In the genomic region with DNA sequence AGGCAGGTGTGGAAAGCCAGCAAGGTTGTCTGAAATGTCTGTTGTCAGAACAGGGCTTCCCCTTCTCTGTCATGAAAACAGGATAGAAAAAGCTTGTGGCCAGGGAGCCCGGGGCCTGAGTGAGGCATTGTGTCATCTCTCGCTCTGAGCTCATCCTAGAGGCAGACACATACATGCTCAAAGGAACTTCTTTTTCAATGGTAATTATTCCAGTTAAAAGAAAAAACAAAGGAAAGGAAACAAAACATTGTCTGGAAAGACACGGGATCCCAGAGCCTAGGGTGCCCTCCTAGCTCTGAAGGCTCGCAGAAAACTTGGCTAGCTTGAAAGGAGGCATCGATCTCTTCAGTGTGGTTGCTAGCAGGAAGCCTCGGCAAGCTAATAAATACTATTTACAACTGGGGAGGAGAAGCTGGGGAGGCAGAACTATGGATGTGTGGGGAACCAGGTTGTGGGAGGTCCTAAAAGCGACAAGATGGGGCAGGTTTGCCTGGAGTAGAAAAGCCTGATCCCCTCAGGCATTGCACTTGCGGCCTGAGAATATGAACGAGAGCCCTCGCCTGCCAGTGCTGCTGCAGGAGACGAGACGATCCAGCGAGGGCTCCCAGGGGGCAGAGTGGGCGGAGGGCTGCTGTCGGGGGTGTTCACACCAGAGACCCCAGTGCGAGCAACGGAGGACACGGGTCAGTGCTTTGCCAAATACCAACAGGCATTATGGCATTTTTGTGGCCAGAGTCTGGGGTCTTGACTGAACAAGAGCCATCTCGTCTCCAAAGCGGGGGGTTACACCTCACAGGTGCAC, we compare ENCODE assay signal across 11 cellular contexts. TPM values are rescaled to one million over a fixed set of nuclear protein-coding genes. Genes with fewer than 3 reads are reported as not detected.
DNase-seq lines count a peak whose midpoint lies in the region; ATAC-seq, FAIRE-seq and TF ChIP-seq lines count a peak whose summit lies in the region.
"Had no signal": no experiment of that assay in that cellular context is flagged by ENCODE, and none has a peak within 500 bp of the region (broad histone marks: within the 10 kb centered on the region; RNA-seq: fewer than 3 reads in every experiment).

No MANE protein-coding gene starts in this region.

- H3K4me3 Mint-ChIP-seq in activated naive CD4-positive, alpha-beta T cell treated with anti-CD3 and anti-CD28 coated beads for 36 hours = no peak overlapping the region
- no peak overlapping the region for H3K4me3 Mint-ChIP-seq in activated naive CD8-positive, alpha-beta T cell treated with anti-CD3 and anti-CD28 coated beads for 36 hours
- H3K4me3 Mint-ChIP-seq in glutamatergic neuron (ENCODE audit: unreplicated experiment) = no peak overlapping the region
- H3K4me3 Mint-ChIP-seq: activated naive CD4-positive, alpha-beta T cell treated with anti-CD3 and anti-CD28 coated beads, Interleukin-2, amount 50 U/mL, for 24 hours had no signal

- CTCF ChIA-PET in activated naive CD4-positive, alpha-beta T cell treated with anti-CD3 and anti-CD28 coated beads for 36 hours (lab: Charles Lee) = interaction anchor here (0.6 to 1.0 kb wide), 2 partner anchors 23 to 122 kb away, joined by 3 read pairs; partner anchors contain the start of gene CREB3L2

- FAIRE-seq in GM12891 (lab: Jason Lieb, UNC) = no peak

- peaks cover 51% of the 10 kb centered on the region for H3K36me3 Mint-ChIP-seq in activated naive CD4-positive, alpha-beta T cell treated with anti-CD3 and anti-CD28 coated beads for 36 hours (ENCODE audit: low read depth)
- H3K36me3 Mint-ChIP-seq in activated naive CD8-positive, alpha-beta T cell treated with anti-CD3 and anti-CD28 coated beads for 36 hours = peaks cover 46% of the 10 kb centered on the region
- peaks cover 9% of the 10 kb centered on the region for H3K36me3 Mint-ChIP-seq in glutamatergic neuron (ENCODE audit: unreplicated experiment)

- no peak for TF ChIP-seq POLR2A in GM12891 (IDR thresholded peaks at IDR 0.05; ENCODE audit: low read depth, low read length)

- no peaks in the 10 kb centered on the region for H3K9me3 Mint-ChIP-seq in activated naive CD4-positive, alpha-beta T cell treated with anti-CD3 and anti-CD28 coated beads for 36 hours
- no peaks in the 10 kb centered on the region for H3K9me3 Mint-ChIP-seq in activated naive CD8-positive, alpha-beta T cell treated with anti-CD3 and anti-CD28 coated beads for 36 hours
- H3K9me3 Mint-ChIP-seq in glutamatergic neuron (ENCODE audit: unreplicated experiment) = peaks cover 2% of the 10 kb centered on the region
- H3K9me3 Mint-ChIP-seq: activated naive CD4-positive, alpha-beta T cell treated with anti-CD3 and anti-CD28 coated beads, Interleukin-2, amount 50 U/mL, for 24 hours had no signal

- H3K27me3 ChIP-seq in thoracic aorta (replicated peaks; ENCODE audit: insufficient read depth) = no peaks in the 10 kb centered on the region

- H3K4me3 ChIP-seq in thoracic aorta = no peak overlapping the region
- H3K4me3 ChIP-seq: SK-N-MC had no signal

- intact Hi-C loops in activated naive CD4-positive, alpha-beta T cell treated with anti-CD3 and anti-CD28 coated beads for 36 hours (cut with micrococcal nuclease) = loop anchor here (2.0 kb wide), 1 partner anchor 15 kb away; no protein-coding TSS in a partner anchor

- no peaks in the 10 kb centered on the region for H3K9me3 ChIP-seq in thoracic aorta

- H3K36me3 ChIP-seq in thoracic aorta = peaks cover 50% of the 10 kb centered on the region

- H3K4me1 ChIP-seq in thoracic aorta (ENCODE audit: control insufficient read depth in 1 of 2, low read depth in 2 of 2) = peaks cover 38 to 67% of the 10 kb centered on the region in 2 donors

- TF ChIP-seq CTCF in thoracic aorta (IDR thresholded peaks at IDR 0.05) = no peak
- TF ChIP-seq CTCF in glutamatergic neuron (IDR thresholded peaks at IDR 0.05; ENCODE audit: partially characterized antibody, unreplicated experiment) = no peak

- no peak overlapping the region for H3K27ac Mint-ChIP-seq in activated naive CD4-positive, alpha-beta T cell treated with anti-CD3 and anti-CD28 coated beads for 36 hours
- H3K27ac Mint-ChIP-seq in activated naive CD8-positive, alpha-beta T cell treated with anti-CD3 and anti-CD28 coated beads for 36 hours = peak overlapping the region; percentile 79
- H3K27ac Mint-ChIP-seq in glutamatergic neuron (ENCODE audit: unreplicated experiment) = no peak overlapping the region
- H3K27ac Mint-ChIP-seq: activated naive CD4-positive, alpha-beta T cell treated with anti-CD3 and anti-CD28 coated beads, Interleukin-2, amount 50 U/mL, for 24 hours had no signal

- H3K4me1 Mint-ChIP-seq in activated naive CD4-positive, alpha-beta T cell treated with anti-CD3 and anti-CD28 coated beads for 36 hours (ENCODE audit: low read depth) = peaks cover 9% of the 10 kb centered on the region
- peaks cover 9% of the 10 kb centered on the region for H3K4me1 Mint-ChIP-seq in activated naive CD8-positive, alpha-beta T cell treated with anti-CD3 and anti-CD28 coated beads for 36 hours
- peaks cover 17% of the 10 kb centered on the region for H3K4me1 Mint-ChIP-seq in glutamatergic neuron (ENCODE audit: low read depth, unreplicated experiment)
- H3K4me1 Mint-ChIP-seq: activated naive CD4-positive, alpha-beta T cell treated with anti-CD3 and anti-CD28 coated beads, Interleukin-2, amount 50 U/mL, for 24 hours had no signal

- DNase-seq in activated naive CD4-positive, alpha-beta T cell treated with anti-CD3 and anti-CD28 coated beads for 36 hours = peak; percentile 36
- no peak for DNase-seq in activated naive CD4-positive, alpha-beta T cell treated with Interleukin-2 at 50 U/mL for 16 hours
- no peak for DNase-seq in activated naive CD8-positive, alpha-beta T cell treated with anti-CD3 and anti-CD28 coated beads for 36 hours
- DNase-seq in iPS-NIHi11 (ENCODE audit: low spot score) (peak; percentile 57), thoracic aorta (ENCODE audit: low spot score) (no peak), GM12891 (ENCODE audit: insufficient read length, low spot score) (no peak), medulla oblongata (ENCODE audit: extremely low spot score) (no peak), glutamatergic neuron (no peak)
- DNase-seq: islet precursor cell had no signal

- no peaks in the 10 kb centered on the region for H3K27me3 Mint-ChIP-seq in activated naive CD4-positive, alpha-beta T cell treated with anti-CD3 and anti-CD28 coated beads for 36 hours (ENCODE audit: low read depth)
- H3K27me3 Mint-ChIP-seq in activated naive CD8-positive, alpha-beta T cell treated with anti-CD3 and anti-CD28 coated beads for 36 hours = no peaks in the 10 kb centered on the region
- no peaks in the 10 kb centered on the region for H3K27me3 Mint-ChIP-seq in glutamatergic neuron (ENCODE audit: unreplicated experiment)
- H3K27me3 Mint-ChIP-seq: activated naive CD4-positive, alpha-beta T cell treated with anti-CD3 and anti-CD28 coated beads, Interleukin-2, amount 50 U/mL, for 24 hours had no signal

- peak overlapping the region; percentile 62 to 65 for H3K27ac ChIP-seq in thoracic aorta
- H3K27ac ChIP-seq: SK-N-MC had no signal

- no peak for ATAC-seq in thoracic aorta (ENCODE audit: insufficient number of reproducible peaks, low FRiP score, low read depth)

TF ChIP-seq in GM12891, 5 proteins besides CTCF, POLR2A, EP300 and RAD21:
- TF ChIP-seq TAF1 (IDR thresholded peaks at IDR 0.05; ENCODE audit: low read depth, low read length) (no peak), SPI1 (IDR thresholded peaks at IDR 0.05; ENCODE audit: low read depth, low read length) (no peak), POU2F2 (IDR thresholded peaks at IDR 0.05; ENCODE audit: low read depth, low read length) (no peak), POLR2AphosphoS5 (IDR thresholded peaks at IDR 0.05; ENCODE audit: low read depth, low read length) (no peak)

RNA-seq across cellular contexts. Expression of gene DGKI, which starts 32.8 kb away (rescaled TPM):
- total RNA-seq in activated naive CD4-positive, alpha-beta T cell treated with anti-CD3 and anti-CD28 coated beads for 36 hours = 1 to 10 TPM; 2.0 to 2.7 TPM
- 1 to 10 TPM; 1.8 to 2.2 TPM for total RNA-seq in activated naive CD8-positive, alpha-beta T cell treated with anti-CD3 and anti-CD28 coated beads for 36 hours
- total RNA-seq in thoracic aorta (10 to 100 TPM; 10.3 to 22.3 TPM), glutamatergic neuron (ENCODE audit: unreplicated experiment) (19.4 TPM)
- polyA plus RNA-seq in GM12891 (2012; ENCODE audit: low read depth, missing spikeins) = 3.5 TPM

Comparison
In these comparisons a context has a peak if more than half of its experiments do, and no peak if none do; other contexts are left out.
1. DNase-seq: peak in activated naive CD4-positive, alpha-beta T cell treated with anti-CD3 and anti-CD28 coated beads for 36 hours (single experiment) and iPS-NIHi11 (single experiment); none in activated naive CD4-positive, alpha-beta T cell treated with Interleukin-2 at 50 U/mL for 16 hours (single experiment), activated naive CD8-positive, alpha-beta T cell treated with anti-CD3 and anti-CD28 coated beads for 36 hours (single experiment), thoracic aorta (single experiment), GM12891 (single experiment), medulla oblongata (single experiment) and glutamatergic neuron (single experiment).